In the genomic region with DNA sequence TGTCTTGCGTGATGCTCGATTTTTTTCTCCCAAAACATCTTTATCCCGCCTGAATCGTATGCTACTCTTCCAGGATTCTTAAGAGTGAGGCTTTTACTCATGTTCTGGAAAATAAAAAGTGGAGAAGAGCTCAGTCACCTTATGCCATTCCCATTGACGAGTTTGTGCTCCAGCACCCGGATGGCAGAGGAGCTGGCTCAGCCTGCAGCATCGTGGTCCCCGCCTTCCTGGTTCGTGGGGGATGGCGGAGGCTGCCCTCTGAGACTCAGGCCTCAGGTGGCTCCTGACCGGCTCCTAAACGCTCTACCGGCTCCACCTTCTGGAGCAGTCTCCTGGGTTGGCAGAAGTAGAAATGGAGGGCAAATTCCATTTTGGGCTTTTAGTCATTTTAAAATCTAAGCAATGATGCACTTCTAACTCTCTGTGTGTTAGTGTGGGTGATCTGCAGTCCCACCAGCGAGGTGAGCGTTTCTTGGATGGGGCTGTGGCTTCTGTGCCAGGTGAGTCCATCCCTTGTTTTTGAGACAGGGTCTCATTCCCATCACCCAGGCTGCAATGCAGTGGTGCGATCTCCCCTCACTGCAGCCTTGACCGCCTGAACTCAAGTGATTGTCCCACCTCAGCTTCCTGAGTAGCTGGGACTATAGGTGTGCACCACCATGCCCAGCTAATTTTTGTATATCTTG, we compare ENCODE assay signal across 18 cellular contexts. TPM values are rescaled to one million over a fixed set of nuclear protein-coding genes. Genes with fewer than 3 reads are reported as not detected.
DNase-seq lines count a peak whose midpoint lies in the region; ATAC-seq and TF ChIP-seq lines count a peak whose summit lies in the region.
"Had no signal": no experiment of that assay in that cellular context is flagged by ENCODE, and none has a peak within 500 bp of the region (broad histone marks: within the 10 kb centered on the region; RNA-seq: fewer than 3 reads in every experiment).

No MANE protein-coding gene starts in this region.

- TF ChIP-seq CTCF in progenitor cell of endocrine pancreas (IDR thresholded peaks at IDR 0.05; ENCODE audit: unreplicated experiment): no peak
- no peak for TF ChIP-seq CTCF in left lung (IDR thresholded peaks at IDR 0.05)

- H3K27ac ChIP-seq in left lung: no peak overlapping the region
- H3K27ac ChIP-seq: transverse colon had no signal

- peaks cover 6% of the 10 kb centered on the region for H3K4me1 Mint-ChIP-seq in central memory CD8-positive, alpha-beta T cell
- peaks cover 8% of the 10 kb centered on the region for H3K4me1 Mint-ChIP-seq in progenitor cell of endocrine pancreas (ENCODE audit: low read depth)

- no peak overlapping the region for H3K4me3 Mint-ChIP-seq in central memory CD8-positive, alpha-beta T cell
- no peak overlapping the region for H3K4me3 Mint-ChIP-seq in progenitor cell of endocrine pancreas (ENCODE audit: low read depth)
- H3K4me3 Mint-ChIP-seq: naive B cell had no signal

- H3K4me3 ChIP-seq in left lung: no peak overlapping the region
- H3K4me3 ChIP-seq: transverse colon had no signal

- H3K36me3 ChIP-seq in left lung: no peaks in the 10 kb centered on the region
- H3K36me3 ChIP-seq: transverse colon had no signal

- DNase-seq in activated CD4-positive, CD25-positive, alpha-beta regulatory T cell treated with anti-CD3 and anti-CD28 coated beads, Interleukin-2, amount 50 U/mL, for 72 hours: peak; percentile 17
- DNase-seq in D341Med (ENCODE audit: low spot score) (peak; percentile 4), progenitor cell of endocrine pancreas (ENCODE audit: low spot score, unreplicated experiment) (no peak), left lung (no peak), NCI-H1092 treated with DMSO at 0.1 percent for 48 hours (lab: John Stamatoyannopoulos, UW) (no peak)
- no peak for DNase-seq in central memory CD8-positive, alpha-beta T cell (ENCODE audit: low spot score in 2 of 2)
- DNase-seq: foreskin fibroblast; HCEC 1CT; naive B cell; NCI-H1694 treated with DMSO at 0.1 percent for 48 hours; NCI-H524; stimulated activated CD4-positive, alpha-beta T cell treated with anti-CD3 and anti-CD28 coated beads, Interleukin-2, amount 100 ng/mL, for 24 hours; transverse colon had no signal

- H3K27ac Mint-ChIP-seq in central memory CD8-positive, alpha-beta T cell (ENCODE audit: low read depth): peak overlapping the region; percentile 79
- H3K27ac Mint-ChIP-seq in progenitor cell of endocrine pancreas: peak overlapping the region; percentile 35

- no peaks in the 10 kb centered on the region for H3K9me3 Mint-ChIP-seq in central memory CD8-positive, alpha-beta T cell
- H3K9me3 Mint-ChIP-seq in progenitor cell of endocrine pancreas (ENCODE audit: low read depth): no peaks in the 10 kb centered on the region
- H3K9me3 Mint-ChIP-seq: naive B cell had no signal

- intact Hi-C loops in left lung (cut with DNase I): no loop called here

- no peaks in the 10 kb centered on the region for H3K9me3 ChIP-seq in left lung
- H3K9me3 ChIP-seq: transverse colon had no signal

- no peak for ATAC-seq in activated CD4-positive, CD25-positive, alpha-beta regulatory T cell treated with anti-CD3 and anti-CD28 coated beads, Interleukin-2, amount 50 U/mL, for 24 hours
- no peak for ATAC-seq in central memory CD8-positive, alpha-beta T cell (replicated peaks; ENCODE audit: extremely low read depth, poor library complexity, severe bottlenecking)
- ATAC-seq in left lung (no peak), GM18505 (IDR thresholded peaks at IDR 0.05; ENCODE audit: unreplicated experiment) (no peak)

- no peaks in the 10 kb centered on the region for H3K27me3 ChIP-seq in left lung
- H3K27me3 ChIP-seq: transverse colon had no signal

- H3K36me3 Mint-ChIP-seq in central memory CD8-positive, alpha-beta T cell (ENCODE audit: insufficient read depth): peaks cover 23% of the 10 kb centered on the region
- H3K36me3 Mint-ChIP-seq in progenitor cell of endocrine pancreas (ENCODE audit: insufficient read depth): no peaks in the 10 kb centered on the region
- H3K36me3 Mint-ChIP-seq: naive B cell had no signal

- peaks cover 0 to 4% of the 10 kb centered on the region in 2 donors for H3K4me1 ChIP-seq in left lung

- no peak for TF ChIP-seq POLR2A in GM18505 (IDR thresholded peaks at IDR 0.05; ENCODE audit: borderline replicate concordance, extremely low read depth, insufficient read depth, insufficient read length)

- no peaks in the 10 kb centered on the region for H3K27me3 Mint-ChIP-seq in central memory CD8-positive, alpha-beta T cell
- peaks cover 9% of the 10 kb centered on the region for H3K27me3 Mint-ChIP-seq in progenitor cell of endocrine pancreas
- H3K27me3 Mint-ChIP-seq: naive B cell had no signal

RNA-seq across cellular contexts. Expression of a gene that starts 27.8 kb away (rescaled TPM):
- total RNA-seq in progenitor cell of endocrine pancreas (not detected in 2 replicates), left lung (under 1 TPM in 1 of 2 donors, not detected in 1; 0.10 TPM)
- total RNA-seq: chondrocyte, M059J, OCI-LY7 had no signal

RNA-seq across cellular contexts. Expression of a gene that starts 38.7 kb away (rescaled TPM):
- total RNA-seq in progenitor cell of endocrine pancreas (not detected in 2 replicates), left lung (1 to 10 TPM; 1.1 TPM)
- total RNA-seq: chondrocyte, M059J, OCI-LY7 had no signal

Comparison
In these comparisons a context has a peak if more than half of its experiments do, and no peak if none do; other contexts are left out.
1. DNase-seq: peak in activated CD4-positive, CD25-positive, alpha-beta regulatory T cell treated with anti-CD3 and anti-CD28 coated beads, Interleukin-2, amount 50 U/mL, for 72 hours (single experiment) and D341Med (single experiment); none in central memory CD8-positive, alpha-beta T cell (0 of 2), progenitor cell of endocrine pancreas (single experiment), left lung (0 of 2) and NCI-H1092 treated with DMSO at 0.1 percent for 48 hours (single experiment).